Comparison of ENCODE assay signal across 8 cellular contexts in genomic region chr7:105876964-105877601, GRCh38. TPM values are rescaled to one million over a fixed set of nuclear protein-coding genes. Genes with fewer than 3 reads are reported as not detected.
DNase-seq lines count a peak whose midpoint lies in the region; ATAC-seq and TF ChIP-seq lines count a peak whose summit lies in the region.

No MANE protein-coding gene starts in this region.

- no peaks in the 10 kb centered on the region for H3K79me2 ChIP-seq in SU-DHL-6 (ENCODE audit: insufficient read depth, low read length)

- WGBS in testis, 2 donors, result 0 to 1% methylated on average over 25 to 38 of the region's 42 CpGs

- peak overlapping the region; percentile 60 for H2AFZ ChIP-seq in SU-DHL-6 (ENCODE audit: low read depth, low read length, severe bottlenecking)

- no peaks in the 10 kb centered on the region for H3F3A ChIP-seq in SU-DHL-6 (ENCODE audit: insufficient read depth)

- peak overlapping the region; percentile 82 for H3K27ac Mint-ChIP-seq in CD4-positive, alpha-beta T cell

- POLR2A ChIA-PET in CD4-positive, alpha-beta T cell (lab: Charles Lee), result interaction anchor here (0.6 to 3.5 kb wide), 19 partner anchors 8 to 220 kb away, joined by 3 to 25 read pairs (median 4); no protein-coding TSS in a partner anchor

- no peaks in the 10 kb centered on the region for H3K27me3 ChIP-seq in CD4-positive, alpha-beta T cell (ENCODE audit: control insufficient read depth, insufficient read depth, low read length)
- H3K27me3 ChIP-seq in SU-DHL-6 (ENCODE audit: low read length) (no peaks in the 10 kb centered on the region), testis (no peaks in the 10 kb centered on the region)

- H3K4me3 ChIP-seq in SU-DHL-6 (ENCODE audit: insufficient read depth, low read length, poor library complexity, severe bottlenecking) (peak overlapping the region; percentile 56), testis (peak overlapping the region; percentile 64 to 70)

- peak overlapping the region; percentile 94 for H3K4me3 Mint-ChIP-seq in CD4-positive, alpha-beta T cell

- no peaks in the 10 kb centered on the region for H3K9me3 Mint-ChIP-seq in CD4-positive, alpha-beta T cell

- H3K27ac ChIP-seq in CD4-positive, alpha-beta T cell (ENCODE audit: low read depth, low read length), result no peak overlapping the region
- no peak overlapping the region for H3K27ac ChIP-seq in SU-DHL-6 (ENCODE audit: low read depth, low read length)
- peak overlapping the region; percentile 37 to 45 for H3K27ac ChIP-seq in testis

- peak overlapping the region; percentile 72 for H3K4me2 ChIP-seq in SU-DHL-6 (ENCODE audit: low read depth, low read length, poor library complexity, severe bottlenecking)

- DNase-seq in CD4-positive, alpha-beta T cell, result peak in 6 of 10 experiments; percentile 10 to 38 (median 18)
- DNase-seq in ecto neural progenitor cell (ENCODE audit: low spot score) (peak; percentile 77), lung microvascular endothelial cell (ENCODE audit: low read depth in 2 of 2) (peak; percentile 26 to 53), testis (peak; percentile 44)
- no peak for DNase-seq in activated CD8-positive, alpha-beta memory T cell treated with anti-CD3 and anti-CD28 coated beads for 24 hours

- peaks cover 7% of the 10 kb centered on the region for H3K4me1 ChIP-seq in testis

- TF ChIP-seq POLR2A in testis (IDR thresholded peaks at IDR 0.05), result no peak

- H3K4me1 Mint-ChIP-seq in CD4-positive, alpha-beta T cell (ENCODE audit: low read depth), result peaks cover 82% of the 10 kb centered on the region

- H3K36me3 Mint-ChIP-seq in CD4-positive, alpha-beta T cell (ENCODE audit: low read depth), result peaks cover 21% of the 10 kb centered on the region

- no peak for TF ChIP-seq CTCF in CD4-positive, alpha-beta T cell (IDR thresholded peaks at IDR 0.05)
- TF ChIP-seq CTCF in SU-DHL-6 (IDR thresholded peaks at IDR 0.05; ENCODE audit: insufficient read depth, low read length, poor library complexity, severe bottlenecking), result no peak
- TF ChIP-seq CTCF in testis (IDR thresholded peaks at IDR 0.05), result no peak

- no peaks in the 10 kb centered on the region for H3K9me3 ChIP-seq in CD4-positive, alpha-beta T cell (ENCODE audit: control insufficient read depth, low read length)
- H3K9me3 ChIP-seq in SU-DHL-6 (ENCODE audit: insufficient read depth, low read length), result no peaks in the 10 kb centered on the region
- no peaks in the 10 kb centered on the region for H3K9me3 ChIP-seq in testis

- peak; percentile 4 for ATAC-seq in CD4-positive, alpha-beta T cell (ENCODE audit: poor library complexity)
- ATAC-seq in HG02798 (IDR thresholded peaks at IDR 0.05; ENCODE audit: poor library complexity, unreplicated experiment), result peak; percentile 5
- no peak for ATAC-seq in GM21576 (IDR thresholded peaks at IDR 0.05; ENCODE audit: unreplicated experiment)

- intact Hi-C loops in CD4-positive, alpha-beta T cell (cut with DNase I, micrococcal nuclease), result loop anchor here (1.0 to 10.0 kb wide), 16 partner anchors 28 to 408 kb away; partner anchors contain the start of genes SYPL1 (in 2 of the 2), NAMPT (in 1 of the 2) and PUS7 (in 1 of the 2)
- intact Hi-C loops in testis (cut with DNase I; ENCODE audit: low total_unique reads), result no loop called here

- H4K20me1 ChIP-seq in SU-DHL-6 (ENCODE audit: low read depth, low read length), result no peaks in the 10 kb centered on the region

- H3K27me3 Mint-ChIP-seq in CD4-positive, alpha-beta T cell, result no peaks in the 10 kb centered on the region

- peak overlapping the region; percentile 55 for H3K9ac ChIP-seq in SU-DHL-6 (ENCODE audit: low read length)

- CTCF ChIA-PET in CD4-positive, alpha-beta T cell (lab: Charles Lee), result interaction anchor here (0.6 to 1.7 kb wide), 21 partner anchors 8 to 354 kb away, joined by 3 to 7 read pairs (median 3); partner anchors contain the start of gene SYPL1

- H3K36me3 ChIP-seq in SU-DHL-6 (ENCODE audit: low read length), result no peaks in the 10 kb centered on the region
- H3K36me3 ChIP-seq in testis (ENCODE audit: low read depth, missing control alignments), result no peaks in the 10 kb centered on the region

- no peaks in the 10 kb centered on the region for H3K9me2 ChIP-seq in SU-DHL-6 (replicated peaks; ENCODE audit: insufficient read depth, low read length)

RNA-seq across cellular contexts. Expression of gene ATXN7L1, which starts 0.7 kb away (rescaled TPM):
- total RNA-seq in CD4-positive, alpha-beta T cell, result 10 to 100 TPM; 27.3 to 29.2 TPM
- total RNA-seq in lung microvascular endothelial cell (3.5 and 4.6 TPM in 2 replicates), testis (10 to 100 TPM; 35.7 to 35.9 TPM)
- polyA plus RNA-seq in testis (ENCODE audit: insufficient read depth, low read depth, low replicate concordance), result 61.7 TPM

Comparison
In these comparisons a context has a peak if more than half of its experiments do, and no peak if none do; other contexts are left out.
1. H3K27ac ChIP-seq: peak in testis (2 of 2); none in CD4-positive, alpha-beta T cell (single experiment) and SU-DHL-6 (single experiment).